In the genomic region with DNA sequence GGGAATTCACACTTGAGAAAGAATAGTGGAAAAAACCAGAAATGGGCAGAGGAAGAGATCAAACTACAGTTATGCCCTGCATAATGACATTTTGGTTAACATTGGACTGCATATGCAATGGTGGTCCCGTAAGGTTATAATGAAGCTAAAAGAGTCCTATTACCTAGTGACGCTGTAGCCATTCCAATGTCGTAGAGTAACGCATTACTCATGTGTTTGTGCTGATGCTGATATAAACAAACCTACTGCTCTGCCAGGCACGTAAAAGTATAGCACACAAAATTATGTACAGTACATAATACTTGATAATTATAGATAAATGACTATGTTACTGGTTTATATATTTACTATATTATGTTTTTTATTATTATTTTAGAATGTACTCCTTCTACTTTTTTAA, we compare ENCODE assay signal across 21 cellular contexts.
A peak's percentile ranks its signal among the peaks of the same experiment; 100 is the strongest.
DNase-seq lines count a peak whose midpoint lies in the region; ATAC-seq and TF ChIP-seq lines count a peak whose summit lies in the region.
"Had no signal": no experiment of that assay in that cellular context is flagged by ENCODE, and none has a peak within 500 bp of the region (broad histone marks: within the 10 kb centered on the region; RNA-seq: fewer than 3 reads in every experiment).

No MANE protein-coding gene starts in this region.

- no peak overlapping the region for H3K9ac ChIP-seq in PC-3 (ENCODE audit: low read length)
- H3K9ac ChIP-seq: GM23248 had no signal

- peak overlapping the region; percentile 38 for H3K27ac Mint-ChIP-seq in type B pancreatic cell
- H3K27ac Mint-ChIP-seq: H9 had no signal

- CTCF ChIA-PET in PC-3 (lab: Charles Lee) = no interaction called here

- H3K4me1 ChIP-seq in PC-3 (ENCODE audit: insufficient read depth, low read length) = peaks cover 5% of the 10 kb centered on the region

- peak overlapping the region; percentile 21; the same call in 1 of the 2 replicates for H3K27ac ChIP-seq in PC-3 (ENCODE audit: low read length)
- H3K27ac ChIP-seq: GM23248, SK-N-MC had no signal

- H3K27me3 ChIP-seq in PC-3 (ENCODE audit: low read length) = no peaks in the 10 kb centered on the region

- POLR2A ChIA-PET in PC-3 (lab: Charles Lee; ENCODE audit: unreplicated experiment) = no interaction called here

- peak; percentile 61 for DNase-seq in H4 (ENCODE audit: low spot score)
- peak; percentile 59 for DNase-seq in PC-3
- DNase-seq in fibroblast of gingiva (ENCODE audit: low read depth) = peak; percentile 31
- DNase-seq in type B pancreatic cell (ENCODE audit: extremely low spot score, unreplicated experiment) = no peak
- DNase-seq in NCI-H1694 treated with DMSO at 0.1 percent for 48 hours (lab: John Stamatoyannopoulos, UW) = no peak
- no peak for DNase-seq in AG08396 (ENCODE audit: low spot score)
- DNase-seq: Calu3, DMS79 treated with DMSO at 0.1 percent for 48 hours, GM23248, H9, KG1, NCI-H1048, NCI-H1417, NCI-H1694, NCI-H2081, NCI-H2227 treated with DMSO at 0.1 percent for 48 hours, NCI-H510A, NCI-H69, SIG-M5 had no signal

- H3K36me3 ChIP-seq in PC-3 (ENCODE audit: low read depth, low read length) = no peaks in the 10 kb centered on the region

- no peaks in the 10 kb centered on the region for H3K9me2 ChIP-seq in PC-3 (replicated peaks; ENCODE audit: low read length)

- ATAC-seq in PC-3 (peak; percentile 74), GM19455 (IDR thresholded peaks at IDR 0.05; ENCODE audit: unreplicated experiment) (no peak)

- no peaks in the 10 kb centered on the region for H3K27me3 Mint-ChIP-seq in type B pancreatic cell

- no peaks in the 10 kb centered on the region for H3K4me1 Mint-ChIP-seq in type B pancreatic cell (ENCODE audit: unreplicated experiment)

- H3K9me3 ChIP-seq in PC-3 (ENCODE audit: low read length) = no peaks in the 10 kb centered on the region

- no peaks in the 10 kb centered on the region for H4K20me1 ChIP-seq in PC-3 (ENCODE audit: low read length)

- BruUV-seq in PC-3 (replicated peaks; lab: Mats Ljungman, UMichigan) = no TSS peak

- H3K79me2 ChIP-seq in PC-3 (ENCODE audit: low read length) = no peaks in the 10 kb centered on the region

- intact Hi-C loops in PC-3 (cut with micrococcal nuclease) = loop anchor here (10.0 kb wide), 2 partner anchors 245 to 925 kb away; no protein-coding TSS in a partner anchor

- peaks cover 3% of the 10 kb centered on the region for H3K36me3 Mint-ChIP-seq in type B pancreatic cell

- no peak overlapping the region for H2AFZ ChIP-seq in PC-3 (ENCODE audit: low read length)
- H2AFZ ChIP-seq: GM23248 had no signal

- no peak overlapping the region for H3K4me3 ChIP-seq in PC-3 (ENCODE audit: low read length)
- H3K4me3 ChIP-seq: GM23248, SK-N-MC had no signal

- 0 out of 2 replicates have a peak overlapping the region, but pooled peaks have one; percentile 6 for H3K4me2 ChIP-seq in PC-3 (ENCODE audit: low read length)

- TF ChIP-seq CTCF in PC-3 (conservative IDR thresholded peaks at IDR 0.05; ENCODE audit: low read depth, low read length) (no peak), type B pancreatic cell (conservative IDR thresholded peaks at IDR 0.05) (no peak)

- no peak overlapping the region for H3K4me3 Mint-ChIP-seq in type B pancreatic cell
- H3K4me3 Mint-ChIP-seq: H9 had no signal

- H3K9me3 Mint-ChIP-seq in type B pancreatic cell = peaks cover 4% of the 10 kb centered on the region
- H3K9me3 Mint-ChIP-seq: H9 had no signal

- no peaks in the 10 kb centered on the region for H3F3A ChIP-seq in PC-3 (ENCODE audit: low read length, unreplicated experiment)

Comparison
In these comparisons a context has a peak if more than half of its experiments do, and no peak if none do; other contexts are left out.
1. DNase-seq: peak in H4 (single experiment), PC-3 (single experiment) and fibroblast of gingiva (single experiment); none in type B pancreatic cell (single experiment), NCI-H1694 treated with DMSO at 0.1 percent for 48 hours (single experiment) and AG08396 (single experiment).